ENCODE assay signal across 8 cellular contexts in genomic region chr3:47850062-47850802, GRCh38. TPM values are rescaled to one million over a fixed set of nuclear protein-coding genes. Genes with fewer than 3 reads are reported as not detected.
A peak's percentile ranks its signal among the peaks of the same experiment; 100 is the strongest.
DNase-seq lines count a peak whose midpoint lies in the region; ATAC-seq, FAIRE-seq and TF ChIP-seq lines count a peak whose summit lies in the region.

No MANE protein-coding gene starts in this region.

- in situ Hi-C loops in GM12878 (cut with MboI): no loop called here

- no peak overlapping the region for H3K18ac ChIP-seq in mesenchymal stem cell (ENCODE audit: low read depth in 1 of 2, low read length in 2 of 2)

- H4K8ac ChIP-seq in mesenchymal stem cell (ENCODE audit: low read length): peak overlapping the region; percentile 28

- no peaks in the 10 kb centered on the region for H3K4me1 Mint-ChIP-seq in CD4-positive, CD25-positive, alpha-beta regulatory T cell

- H3K4me3 Mint-ChIP-seq in CD4-positive, CD25-positive, alpha-beta regulatory T cell: peak overlapping the region in 1 of 4 donors; percentile 4

- intact Hi-C loops in GM12878 (cut with micrococcal nuclease; ENCODE audit: unreplicated experiment): no loop called here

- H3K4me2 ChIP-seq in GM12878 (ENCODE audit: control insufficient read depth, insufficient read depth): no peak overlapping the region
- no peak overlapping the region for H3K4me2 ChIP-seq in mesenchymal stem cell (ENCODE audit: low read length, poor library complexity, severe bottlenecking)

- peak overlapping the region in 2 of 3 donors; percentile 13 to 45 for H3K27ac Mint-ChIP-seq in CD4-positive, CD25-positive, alpha-beta regulatory T cell

- SMC1A ChIA-PET in GM12878 (lab: Charles Lee; ENCODE audit: uncharacterized antibody, unreplicated experiment): no interaction called here

- no peaks in the 10 kb centered on the region for H3K4me1 ChIP-seq in CD4-positive, CD25-positive, alpha-beta regulatory T cell (ENCODE audit: control insufficient read depth, insufficient read depth, low read length, poor library complexity, severe bottlenecking)
- H3K4me1 ChIP-seq in GM12878 (ENCODE audit: control insufficient read depth, insufficient read depth, low read length) (no peaks in the 10 kb centered on the region), mesenchymal stem cell (ENCODE audit: control insufficient read depth, insufficient read depth, low read depth, low read length) (no peaks in the 10 kb centered on the region)

- no peak overlapping the region for H3K4ac ChIP-seq in mesenchymal stem cell (ENCODE audit: low read depth in 1 of 2, low read length in 2 of 2)

- peaks cover 12% of the 10 kb centered on the region for H3K36me3 Mint-ChIP-seq in CD4-positive, CD25-positive, alpha-beta regulatory T cell

- RAD21 ChIA-PET in GM12878 (lab: Charles Lee; ENCODE audit: unreplicated experiment): no interaction called here

- H2BK12ac ChIP-seq in mesenchymal stem cell (ENCODE audit: low read length in 2 of 2): no peak overlapping the region

- no peak for ATAC-seq in CD4-positive, CD25-positive, alpha-beta regulatory T cell (ENCODE audit: low read depth in 2 of 2)
- ATAC-seq in GM12878: peak; percentile 75
- no peak for ATAC-seq in HG02623 (IDR thresholded peaks at IDR 0.05; ENCODE audit: unreplicated experiment)

- no peaks in the 10 kb centered on the region for H3K9me3 ChIP-seq in CD4-positive, CD25-positive, alpha-beta regulatory T cell (ENCODE audit: control insufficient read depth in 2 of 2, low read length in 2 of 2)
- H3K9me3 ChIP-seq in GM12878 (replicated peaks; ENCODE audit: control insufficient read depth, insufficient read depth, low read length): no peaks in the 10 kb centered on the region
- H3K9me3 ChIP-seq in mesenchymal stem cell (ENCODE audit: control insufficient read depth, low read length): no peaks in the 10 kb centered on the region

- no peak for DNase-seq in CD4-positive, CD25-positive, alpha-beta regulatory T cell
- DNase-seq in HuH-7 (ENCODE audit: low spot score) (peak; percentile 69), GM12878 (ENCODE audit: low read depth, low spot score) (no peak), mesenchymal stem cell (peak; percentile 58), COLO829 (ENCODE audit: low spot score) (no peak), GOT3 (lab: John Stamatoyannopoulos, UW) (no peak)
- DNase-seq in stimulated activated naive CD4-positive, alpha-beta T cell treated with Interleukin-2 at 50 U/mL for 16 hours (lab: John Stamatoyannopoulos, UW): no peak

- H2AFZ ChIP-seq in GM12878 (ENCODE audit: control insufficient read depth, low read depth, low read length) (no peak overlapping the region), mesenchymal stem cell (ENCODE audit: low read depth, low read length) (no peak overlapping the region)

- no peaks in the 10 kb centered on the region for H3K27me3 Mint-ChIP-seq in CD4-positive, CD25-positive, alpha-beta regulatory T cell

- POLR2A ChIA-PET in GM12878 (lab: Charles Lee): no interaction called here

- H3K27me3 ChIP-seq in CD4-positive, CD25-positive, alpha-beta regulatory T cell (ENCODE audit: control insufficient read depth, insufficient read depth, low read length): no peaks in the 10 kb centered on the region
- no peaks in the 10 kb centered on the region for H3K27me3 ChIP-seq in GM12878 (replicated peaks in 1 of 2; ENCODE audit: control insufficient read depth in 2 of 2, insufficient read depth in 2 of 2, low read length in 1 of 2)
- H3K27me3 ChIP-seq in mesenchymal stem cell (ENCODE audit: control insufficient read depth in 1 of 2, insufficient read depth in 1 of 2, low read length in 2 of 2): no peaks in the 10 kb centered on the region

- peak; percentile 18 to 31 (median 31); a peak in 3 of 6 replicates for TF ChIP-seq CTCF in GM12878 (IDR thresholded peaks at IDR 0.05 in 2 of 3, conservative IDR thresholded peaks at IDR 0.05 in 1 of 3; ENCODE audit: control insufficient read depth in 2 of 3, extremely low read depth in 1 of 3, insufficient read depth in 1 of 3, low read depth in 3 of 3, low read length in 3 of 3)

- no peak overlapping the region for H3K14ac ChIP-seq in mesenchymal stem cell (ENCODE audit: low read length in 2 of 2)

- no TSS peak for BruUV-seq in GM12878 (replicated peaks; lab: Mats Ljungman, UMichigan)

- TF ChIP-seq RAD21 in GM12878 (IDR thresholded peaks at IDR 0.05; ENCODE audit: insufficient read depth, low read depth, low read length): peak; percentile 34; the same call in 1 of the 2 replicates

- no peak for FAIRE-seq in GM12878 (lab: Jason Lieb, UNC)

- peaks cover 15% of the 10 kb centered on the region for H3K79me1 ChIP-seq in mesenchymal stem cell (replicated peaks; ENCODE audit: low read length, poor library complexity, severe bottlenecking)

- peaks cover 65% of the 10 kb centered on the region for H3K36me3 ChIP-seq in CD4-positive, CD25-positive, alpha-beta regulatory T cell (ENCODE audit: control insufficient read depth, insufficient read depth, low read length)
- peaks cover 9 to 53% of the 10 kb centered on the region in 2 experiments for H3K36me3 ChIP-seq in GM12878 (ENCODE audit: control insufficient read depth in 2 of 2, insufficient read depth in 2 of 2, low read length in 1 of 2)
- peaks cover 99% of the 10 kb centered on the region in 2 experiments for H3K36me3 ChIP-seq in mesenchymal stem cell (ENCODE audit: control insufficient read depth in 1 of 2, insufficient read depth in 2 of 2, low read depth in 1 of 2, low read length in 2 of 2)

- H4K91ac ChIP-seq in mesenchymal stem cell (ENCODE audit: low read length): no peak overlapping the region

- no peak overlapping the region for H2BK15ac ChIP-seq in mesenchymal stem cell (ENCODE audit: low read depth, poor library complexity, severe bottlenecking)

- H3K9ac ChIP-seq in GM12878 (ENCODE audit: control insufficient read depth, insufficient read depth, low read length) (no peak overlapping the region), mesenchymal stem cell (ENCODE audit: low read length) (no peak overlapping the region)

- CTCF ChIA-PET in GM12878 (lab: Yijun Ruan, JAX): interaction anchor here (0.7 to 2.2 kb wide), 4 partner anchors 12 to 301 kb away, joined by 3 to 6 read pairs (median 4); no protein-coding TSS in a partner anchor

- H3K4me3 ChIP-seq in CD4-positive, CD25-positive, alpha-beta regulatory T cell (ENCODE audit: low read depth, low read length): no peak overlapping the region
- no peak overlapping the region for H3K4me3 ChIP-seq in GM12878
- no peak overlapping the region for H3K4me3 ChIP-seq in mesenchymal stem cell (ENCODE audit: insufficient read depth in 1 of 2, low read depth in 1 of 2, low read length in 2 of 2)

- H3K27ac ChIP-seq in CD4-positive, CD25-positive, alpha-beta regulatory T cell (ENCODE audit: insufficient read depth, low read length, poor library complexity, severe bottlenecking): no peak overlapping the region
- H3K27ac ChIP-seq in GM12878 (ENCODE audit: control insufficient read depth, insufficient read depth) (no peak overlapping the region), mesenchymal stem cell (ENCODE audit: low read length, poor library complexity, severe bottlenecking) (no peak overlapping the region)

- no peaks in the 10 kb centered on the region for H4K20me1 ChIP-seq in GM12878 (ENCODE audit: control insufficient read depth, insufficient read depth)

- H2BK5ac ChIP-seq in mesenchymal stem cell (ENCODE audit: low read depth, low read length, poor library complexity, severe bottlenecking): no peak overlapping the region

- no peak overlapping the region for H3K23ac ChIP-seq in mesenchymal stem cell (ENCODE audit: low read length in 2 of 2)

- H2AK5ac ChIP-seq in mesenchymal stem cell (ENCODE audit: low read length, severe bottlenecking): no peak overlapping the region

- TF ChIP-seq POLR2A in GM12878 (IDR thresholded peaks at IDR 0.05; ENCODE audit: low read depth, low read length): peak; percentile 6

- H3K9me3 Mint-ChIP-seq in CD4-positive, CD25-positive, alpha-beta regulatory T cell: no peaks in the 10 kb centered on the region

- H2BK120ac ChIP-seq in mesenchymal stem cell (ENCODE audit: low read depth, low read length): no peak overlapping the region

- 64% methylated on average over 13 of the region's 13 CpGs for WGBS in GM12878 (ENCODE audit: insufficient coverage, insufficient replicate concordance, low lambda C conversion rate, missing lambda C conversion rate)
- WGBS in mesenchymal stem cell: 82% methylated on average over 8 of the region's 13 CpGs

- no peak for TF ChIP-seq EP300 in GM12878 (IDR thresholded peaks at IDR 0.05; ENCODE audit: borderline replicate concordance in 1 of 2, control insufficient read depth in 1 of 2, low read depth in 2 of 2, low read length in 2 of 2)

- H3K79me2 ChIP-seq in GM12878 (ENCODE audit: control insufficient read depth, insufficient read depth, low read length): no peaks in the 10 kb centered on the region

TF ChIP-seq in GM12878, 131 proteins besides CTCF, POLR2A, EP300 and RAD21:
- peak; percentile 45 for TF ChIP-seq POLR2AphosphoS5 (IDR thresholded peaks at IDR 0.05; ENCODE audit: low read length)
- 0 out of 2 replicates have a peak, but pooled peaks have one; percentile 45 for TF ChIP-seq PML (IDR thresholded peaks at IDR 0.05; ENCODE audit: low read length)
- TF ChIP-seq ETV6 (conservative IDR thresholded peaks at IDR 0.05 in 1 of 2, IDR thresholded peaks at IDR 0.05 in 1 of 2; ENCODE audit: borderline replicate concordance in 1 of 2, low read depth in 1 of 2): no peak
- peak; percentile 69; the same call in 1 of the 2 replicates for TF ChIP-seq SMAD5 (IDR thresholded peaks at IDR 0.05; ENCODE audit: low read depth)
TF ChIP-seq in GM12878: peak in this region for 3.

RNA-seq across cellular contexts. Expression of gene DHX30, which starts 47.3 kb away (rescaled TPM):
- 70.7 TPM for total RNA-seq in CD4-positive, CD25-positive, alpha-beta regulatory T cell
- 10 to 100 TPM; 34.7 to 48.3 (median 35.0) TPM for polyA plus RNA-seq in CD4-positive, CD25-positive, alpha-beta regulatory T cell
- total RNA-seq in GM12878 (2013; cell fraction: nucleolus; rRNA removed): 116 and 118 TPM in 2 replicates
- total RNA-seq in GM12878 (2014; rRNA removed) (69.8 and 72.9 TPM in 2 replicates), GM12878 (2014; rRNA removed; fragmentation: Illumina TruSeq; extraction: Trizol) (33.9 and 37.5 TPM in 2 replicates), GM12878 (2021) (71.8 and 75.3 TPM in 2 replicates)
- 10.4 TPM for polyA plus RNA-seq in GM12878 (2011; ENCODE audit: low read depth)
- polyA plus RNA-seq in GM12878 (2011; rRNA removed) (20.1 and 34.5 TPM in 2 replicates), GM12878 (2014; fragmentation: Illumina TruSeq; extraction: Trizol) (15.0 and 33.6 TPM in 2 replicates), GM12878 (2014; fragmentation: Nextera tagmentation; extraction: Ambion mirVana) (10 to 100 TPM in 1 of 2 experiments, 1 to 10 TPM in 1; 9.5 to 12.6 TPM), GM12878 (2014; rRNA removed) (58.1 and 64.0 TPM in 2 replicates), GM12878 (2016; fragmentation: Nextera tagmentation; extraction: Ambion mirVana) (10 to 100 TPM; 67.9 to 70.4 TPM)
- polyA plus RNA-seq in GM12878 (2011; cell fraction: cytosol; rRNA removed): 52.4 and 67.8 TPM in 2 replicates
- 192 and 236 TPM in 2 replicates for polyA plus RNA-seq in GM12878 (2011; cell fraction: nucleus; rRNA removed)
- 27.5 and 27.7 TPM in 2 replicates for polyA plus RNA-seq in GM12878 (2012)
- 52.1 and 83.2 TPM in 2 replicates for polyA minus RNA-seq in GM12878 (2011; rRNA and poly(A)+ RNA removed)
- 32.6 and 34.2 TPM in 2 replicates for polyA minus RNA-seq in GM12878 (2011; cell fraction: cytosol; rRNA and poly(A)+ RNA removed)
- polyA minus RNA-seq in GM12878 (2011; cell fraction: nucleus; rRNA and poly(A)+ RNA removed): 54.8 and 95.0 TPM in 2 replicates
- 27.7 TPM for polyA plus RNA-seq in mesenchymal stem cell (2013, experiment 1 of 2)
- 27.9 TPM for polyA plus RNA-seq in mesenchymal stem cell (2013, experiment 2 of 2)

Comparison
In these comparisons a context has a peak if more than half of its experiments do, and no peak if none do; other contexts are left out.
1. DNase-seq: peak in HuH-7 (single experiment) and mesenchymal stem cell (single experiment); none in CD4-positive, CD25-positive, alpha-beta regulatory T cell (0 of 3), GM12878 (single experiment), COLO829 (single experiment), GOT3 (single experiment) and stimulated activated naive CD4-positive, alpha-beta T cell treated with Interleukin-2 at 50 U/mL for 16 hours (single experiment).